8 cellular contexts compared by ENCODE assay signal in genomic region chr6:2970753-2971419, GRCh38. TPM values are rescaled to one million over a fixed set of nuclear protein-coding genes. Genes with fewer than 3 reads are reported as not detected.
DNase-seq lines count a peak whose midpoint lies in the region; ATAC-seq and TF ChIP-seq lines count a peak whose summit lies in the region.

No MANE protein-coding gene starts in this region.

- peaks cover 1% of the 10 kb centered on the region for H3K9me3 Mint-ChIP-seq in activated naive CD8-positive, alpha-beta T cell treated with anti-CD3 and anti-CD28 coated beads, Interleukin-2, amount 10 ng/mL, durations not matched to agents 7 days and 5 days

- DNase-seq in NCI-H748 (lab: John Stamatoyannopoulos, UW; ENCODE audit: unreplicated experiment) (peak; percentile 67), NCI-H748 treated with DMSO at 0.1 percent for 48 hours (lab: John Stamatoyannopoulos, UW) (no peak), SK-N-MC (ENCODE audit: low read depth, low spot score) (no peak), Right ventricle myocardium inferior (ENCODE audit: missing footprints) (peak; percentile 91), nucleus accumbens (lab: John Stamatoyannopoulos, UW) (peak in 45 of 56 donors; percentile 32 to 86 (median 75)), upper lobe of right lung (peak; percentile 93), NCI-H2171 treated with DMSO at 0.1 percent for 48 hours (lab: John Stamatoyannopoulos, UW) (no peak)
- DNase-seq in activated naive CD8-positive, alpha-beta T cell treated with anti-CD3 and anti-CD28 coated beads, Interleukin-2, amount 10 ng/mL, durations not matched to agents 7 days and 5 days: peak; percentile 80

- H3K36me3 ChIP-seq in SK-N-MC (ENCODE audit: insufficient read depth, low read length) (no peaks in the 10 kb centered on the region), upper lobe of right lung (peaks cover 7% of the 10 kb centered on the region)

- intact Hi-C loops in Right ventricle myocardium inferior (cut with DNase I) (loop anchor here (2.0 kb wide), 2 partner anchors 18 kb away; no protein-coding TSS in a partner anchor), upper lobe of right lung (cut with DNase I) (no loop called here)

- peak; percentile 80 for ATAC-seq in activated naive CD8-positive, alpha-beta T cell treated with anti-CD3 and anti-CD28 coated beads, Interleukin-2, amount 10 ng/mL, durations not matched to agents 7 days and 5 days (ENCODE audit: low read depth)
- peak; percentile 86 for ATAC-seq in Right ventricle myocardium inferior
- peak; percentile 95 for ATAC-seq in upper lobe of right lung

- no peaks in the 10 kb centered on the region for H3K27me3 ChIP-seq in upper lobe of right lung

- H3K9me3 ChIP-seq in SK-N-MC (ENCODE audit: low read depth, low read length) (no peaks in the 10 kb centered on the region), upper lobe of right lung (no peaks in the 10 kb centered on the region)

- TF ChIP-seq CTCF in upper lobe of right lung (IDR thresholded peaks at IDR 0.05): no peak

- peak overlapping the region; percentile 90 for H3K4me3 Mint-ChIP-seq in activated naive CD8-positive, alpha-beta T cell treated with anti-CD3 and anti-CD28 coated beads, Interleukin-2, amount 10 ng/mL, durations not matched to agents 7 days and 5 days

- H3K4me3 ChIP-seq in SK-N-MC: peak overlapping the region; percentile 80
- H3K4me3 ChIP-seq in upper lobe of right lung: peak overlapping the region; percentile 74

- peaks cover 18% of the 10 kb centered on the region for H3K36me3 Mint-ChIP-seq in activated naive CD8-positive, alpha-beta T cell treated with anti-CD3 and anti-CD28 coated beads, Interleukin-2, amount 10 ng/mL, durations not matched to agents 7 days and 5 days

- peaks cover 26% of the 10 kb centered on the region for H3K4me1 Mint-ChIP-seq in activated naive CD8-positive, alpha-beta T cell treated with anti-CD3 and anti-CD28 coated beads, Interleukin-2, amount 10 ng/mL, durations not matched to agents 7 days and 5 days

- peaks cover 2% of the 10 kb centered on the region for H3K27me3 Mint-ChIP-seq in activated naive CD8-positive, alpha-beta T cell treated with anti-CD3 and anti-CD28 coated beads, Interleukin-2, amount 10 ng/mL, durations not matched to agents 7 days and 5 days

- H3K9ac ChIP-seq in SK-N-MC (ENCODE audit: insufficient read length): peak overlapping the region; percentile 77

- peak overlapping the region; percentile 85 for H3K27ac Mint-ChIP-seq in activated naive CD8-positive, alpha-beta T cell treated with anti-CD3 and anti-CD28 coated beads, Interleukin-2, amount 10 ng/mL, durations not matched to agents 7 days and 5 days

- H3K4me1 ChIP-seq in upper lobe of right lung: peaks cover 8% of the 10 kb centered on the region

- H3K27ac ChIP-seq in SK-N-MC (no peak overlapping the region), upper lobe of right lung (peak overlapping the region; percentile 97)

- POLR2A ChIA-PET in activated naive CD8-positive, alpha-beta T cell treated with anti-CD3 and anti-CD28 coated beads, Interleukin-2, amount 10 ng/mL, durations not matched to agents 7 days and 5 days (lab: Charles Lee): interaction anchor here (0.7 to 1.9 kb wide), 12 partner anchors 12 to 152 kb away, joined by 3 to 32 read pairs (median 5); partner anchors contain the start of genes RIPK1 and SERPINB1

RNA-seq across cellular contexts. Expression of gene SERPINB6, which starts 0.5 kb away (rescaled TPM):
- 10 to 100 TPM; 85.3 to 85.6 TPM for total RNA-seq in activated naive CD8-positive, alpha-beta T cell treated with anti-CD3 and anti-CD28 coated beads, Interleukin-2, amount 10 ng/mL, durations not matched to agents 7 days and 5 days
- total RNA-seq in Right ventricle myocardium inferior: 275 TPM
- total RNA-seq in upper lobe of right lung: 157 TPM

RNA-seq across cellular contexts. Expression of gene NQO2, which starts 28.8 kb away (rescaled TPM):
- total RNA-seq in activated naive CD8-positive, alpha-beta T cell treated with anti-CD3 and anti-CD28 coated beads, Interleukin-2, amount 10 ng/mL, durations not matched to agents 7 days and 5 days: 10 to 100 TPM; 17.0 to 17.5 TPM
- total RNA-seq in Right ventricle myocardium inferior (57.5 TPM), upper lobe of right lung (20.6 TPM)

Comparison
In these comparisons a context has a peak if more than half of its experiments do, and no peak if none do; other contexts are left out.
1. DNase-seq: peak in NCI-H748 (single experiment), activated naive CD8-positive, alpha-beta T cell treated with anti-CD3 and anti-CD28 coated beads, Interleukin-2, amount 10 ng/mL, durations not matched to agents 7 days and 5 days (single experiment), Right ventricle myocardium inferior (single experiment), nucleus accumbens (45 of 56) and upper lobe of right lung (single experiment); none in NCI-H748 treated with DMSO at 0.1 percent for 48 hours (single experiment), SK-N-MC (single experiment) and NCI-H2171 treated with DMSO at 0.1 percent for 48 hours (single experiment).
2. Peak in every context shown above with its lines, with median percentiles within 50 percentile points of each other: ATAC-seq.